10 cellular contexts compared by ENCODE assay signal in genomic region chr11:75706260-75706729, GRCh38. TPM values are rescaled to one million over a fixed set of nuclear protein-coding genes. Genes with fewer than 3 reads are reported as not detected.
A peak's percentile ranks its signal among the peaks of the same experiment; 100 is the strongest.
DNase-seq lines count a peak whose midpoint lies in the region; ATAC-seq and TF ChIP-seq lines count a peak whose summit lies in the region.
"Had no signal": no experiment of that assay in that cellular context is flagged by ENCODE, and none has a peak within 500 bp of the region (broad histone marks: within the 10 kb centered on the region; RNA-seq: fewer than 3 reads in every experiment).

No MANE protein-coding gene starts in this region.

- DNase-seq in NCI-H1436 (lab: John Stamatoyannopoulos, UW) (peak; percentile 23), NCI-H1436 treated with DMSO at 0.1 percent for 48 hours (lab: John Stamatoyannopoulos, UW) (no peak), MV-4-11 (lab: John Stamatoyannopoulos, UW) (peak; percentile 51), Right ventricle myocardium superior (peak; percentile 80), prostate gland (ENCODE audit: low spot score) (peak; percentile 61), ureter (ENCODE audit: low spot score) (peak; percentile 74)
- peak; percentile 64 to 71 for DNase-seq in activated naive CD4-positive, alpha-beta T cell treated with anti-CD3 and anti-CD28 coated beads, Interleukin-2, amount 50 U/mL, for 72 hours (ENCODE audit: low spot score in 2 of 2)

- ATAC-seq in SK-N-SH treated with all-trans-retinoic acid at 6 μM for 48 hours: peak; percentile 99
- peak; percentile 97 for ATAC-seq in activated naive CD4-positive, alpha-beta T cell treated with anti-CD3 and anti-CD28 coated beads, Interleukin-2, amount 50 U/mL, for 72 hours
- ATAC-seq in Right ventricle myocardium superior (ENCODE audit: poor library complexity): peak; percentile 98

- H3K4me3 ChIP-seq in prostate gland: no peak overlapping the region
- H3K4me3 ChIP-seq: BLaER1, skin epidermis had no signal

- no peaks in the 10 kb centered on the region for H3K36me3 ChIP-seq in prostate gland
- H3K36me3 ChIP-seq: BLaER1 had no signal

- no peak overlapping the region for H3K27ac ChIP-seq in prostate gland
- H3K27ac ChIP-seq: BLaER1, skin epidermis had no signal

- no peaks in the 10 kb centered on the region for H3K9me3 ChIP-seq in prostate gland

- H3K36me3 Mint-ChIP-seq in activated naive CD4-positive, alpha-beta T cell treated with anti-CD3 and anti-CD28 coated beads, Interleukin-2, amount 50 U/mL, for 72 hours: no peaks in the 10 kb centered on the region

- H3K27ac Mint-ChIP-seq in activated naive CD4-positive, alpha-beta T cell treated with anti-CD3 and anti-CD28 coated beads, Interleukin-2, amount 50 U/mL, for 72 hours: no peak overlapping the region

- no peaks in the 10 kb centered on the region for H3K4me1 ChIP-seq in prostate gland (replicated peaks)
- H3K4me1 ChIP-seq: BLaER1 had no signal

- intact Hi-C loops in Right ventricle myocardium superior (cut with DNase I): loop anchor here (5.0 kb wide), 1 partner anchor 159 kb away; no protein-coding TSS in a partner anchor
- intact Hi-C loops in prostate gland (cut with DNase I): loop anchor here (5.0 kb wide), 1 partner anchor 446 kb away; no protein-coding TSS in a partner anchor

- no peaks in the 10 kb centered on the region for H3K27me3 ChIP-seq in prostate gland (replicated peaks; ENCODE audit: insufficient read depth)
- H3K27me3 ChIP-seq: BLaER1 had no signal

- H3K9me3 Mint-ChIP-seq in activated naive CD4-positive, alpha-beta T cell treated with anti-CD3 and anti-CD28 coated beads, Interleukin-2, amount 50 U/mL, for 72 hours: no peaks in the 10 kb centered on the region

- 4% methylated on average over 17 of the region's 17 CpGs for WGBS in prostate gland

- TF ChIP-seq CTCF in prostate gland (IDR thresholded peaks at IDR 0.05): peak; percentile 87 to 95 (median 90)

- no peak for TF ChIP-seq POLR2A in prostate gland (IDR thresholded peaks at IDR 0.05)

TF ChIP-seq in SK-N-SH treated with all-trans-retinoic acid at 6 μM for 48 hours, 23 proteins besides CTCF, POLR2A, EP300 and RAD21:
- TF ChIP-seq RARB (CRISPR knock-in tag; IDR thresholded peaks at IDR 0.05) (no peak), ZNF70 (CRISPR knock-in tag; IDR thresholded peaks at IDR 0.05) (no peak), CSRNP3 (CRISPR knock-in tag; IDR thresholded peaks at IDR 0.05) (no peak), GLIS3 (CRISPR knock-in tag; IDR thresholded peaks at IDR 0.05) (no peak)
- TF ChIP-seq, protein P1, sequence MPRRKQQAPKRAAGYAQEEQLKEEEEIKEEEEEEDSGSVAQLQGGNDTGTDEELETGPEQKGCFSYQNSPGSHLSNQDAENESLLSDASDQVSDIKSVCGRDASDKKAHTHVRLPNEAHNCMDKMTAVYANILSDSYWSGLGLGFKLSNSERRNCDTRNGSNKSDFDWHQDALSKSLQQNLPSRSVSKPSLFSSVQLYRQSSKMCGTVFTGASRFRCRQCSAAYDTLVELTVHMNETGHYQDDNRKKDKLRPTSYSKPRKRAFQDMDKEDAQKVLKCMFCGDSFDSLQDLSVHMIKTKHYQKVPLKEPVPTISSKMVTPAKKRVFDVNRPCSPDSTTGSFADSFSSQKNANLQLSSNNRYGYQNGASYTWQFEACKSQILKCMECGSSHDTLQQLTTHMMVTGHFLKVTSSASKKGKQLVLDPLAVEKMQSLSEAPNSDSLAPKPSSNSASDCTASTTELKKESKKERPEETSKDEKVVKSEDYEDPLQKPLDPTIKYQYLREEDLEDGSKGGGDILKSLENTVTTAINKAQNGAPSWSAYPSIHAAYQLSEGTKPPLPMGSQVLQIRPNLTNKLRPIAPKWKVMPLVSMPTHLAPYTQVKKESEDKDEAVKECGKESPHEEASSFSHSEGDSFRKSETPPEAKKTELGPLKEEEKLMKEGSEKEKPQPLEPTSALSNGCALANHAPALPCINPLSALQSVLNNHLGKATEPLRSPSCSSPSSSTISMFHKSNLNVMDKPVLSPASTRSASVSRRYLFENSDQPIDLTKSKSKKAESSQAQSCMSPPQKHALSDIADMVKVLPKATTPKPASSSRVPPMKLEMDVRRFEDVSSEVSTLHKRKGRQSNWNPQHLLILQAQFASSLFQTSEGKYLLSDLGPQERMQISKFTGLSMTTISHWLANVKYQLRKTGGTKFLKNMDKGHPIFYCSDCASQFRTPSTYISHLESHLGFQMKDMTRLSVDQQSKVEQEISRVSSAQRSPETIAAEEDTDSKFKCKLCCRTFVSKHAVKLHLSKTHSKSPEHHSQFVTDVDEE (CRISPR knock-in tag; IDR thresholded peaks at IDR 0.05): no peak
TF ChIP-seq in SK-N-SH treated with all-trans-retinoic acid at 6 μM for 48 hours: peak in this region for 0.

RNA-seq across cellular contexts. Expression of gene MOGAT2, which starts 11.3 kb away (rescaled TPM):
- not detected for total RNA-seq in activated naive CD4-positive, alpha-beta T cell treated with anti-CD3 and anti-CD28 coated beads, Interleukin-2, amount 50 U/mL, for 72 hours
- total RNA-seq in Right ventricle myocardium superior (0.13 TPM), prostate gland (1 to 10 TPM in 1 of 2 donors, under 1 TPM in 1; 0.62 to 4.1 TPM), ureter (8.2 TPM)

RNA-seq across cellular contexts. Expression of gene MAP6, which starts 37.5 kb away (rescaled TPM):
- total RNA-seq in activated naive CD4-positive, alpha-beta T cell treated with anti-CD3 and anti-CD28 coated beads, Interleukin-2, amount 50 U/mL, for 72 hours: under 1 TPM in 1 of 2 donors, not detected in 1; 0.06 TPM
- 4.9 TPM for total RNA-seq in Right ventricle myocardium superior
- 10 to 100 TPM; 15.8 to 21.5 TPM for total RNA-seq in prostate gland
- 13.5 TPM for total RNA-seq in ureter
